In the genomic region with DNA sequence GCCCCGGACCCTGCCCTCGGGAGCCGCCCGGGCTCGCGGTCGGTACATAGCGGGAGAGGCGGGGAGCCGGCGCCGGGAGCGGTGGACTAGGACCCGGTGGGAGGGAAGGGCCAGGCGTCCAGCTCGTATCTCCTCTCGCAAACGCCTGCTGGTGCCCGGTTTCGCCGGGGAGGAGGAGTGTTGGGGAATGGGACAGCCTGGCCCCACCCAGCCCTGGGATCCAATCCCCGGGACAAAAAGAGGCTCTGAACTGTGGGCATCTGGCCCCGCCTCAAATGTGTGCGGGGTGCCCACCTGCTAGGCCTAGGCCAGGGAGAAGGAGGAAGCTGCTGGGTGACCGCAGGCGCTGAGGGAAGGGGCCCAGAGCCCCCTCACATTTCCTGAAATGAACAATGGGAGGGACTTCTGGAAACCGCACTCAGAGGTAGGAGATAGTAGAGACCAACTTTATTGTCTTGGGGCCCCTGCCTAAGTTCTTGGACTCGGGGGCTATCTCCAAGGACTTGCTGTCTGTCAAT, we compare ENCODE assay signal across 10 cellular contexts. TPM values are rescaled to one million over a fixed set of nuclear protein-coding genes. Genes with fewer than 3 reads are reported as not detected.
A peak's percentile ranks its signal among the peaks of the same experiment; 100 is the strongest.
DNase-seq lines count a peak whose midpoint lies in the region; ATAC-seq and TF ChIP-seq lines count a peak whose summit lies in the region.
"Had no signal": no experiment of that assay in that cellular context is flagged by ENCODE, and none has a peak within 500 bp of the region (broad histone marks: within the 10 kb centered on the region; RNA-seq: fewer than 3 reads in every experiment).

Gene KCNK17, minus strand, starts transcription at position 147 of the 518 bp plus-strand sequence. Its CDS starts 99 bp downstream, at position 48.

- no peak for TF ChIP-seq CTCF in right atrium auricular region (IDR thresholded peaks at IDR 0.05)
- no peak for TF ChIP-seq CTCF in psoas muscle (IDR thresholded peaks at IDR 0.05)

- H3K27ac ChIP-seq in KOPT-K1 (ENCODE audit: low read depth, low read length, poor library complexity, severe bottlenecking) (peak within 1 kb of the TSS; percentile 63), right atrium auricular region (peak within 1 kb of the TSS in 1 of 2 donors; percentile 31), psoas muscle (no peak within 1 kb of the TSS)
- H3K27ac ChIP-seq: KMS-11 had no signal

- DNase-seq in GDM1 (lab: John Stamatoyannopoulos, UW) (peak; percentile 91), right atrium auricular region (ENCODE audit: low spot score) (no peak), psoas muscle (no peak), left colon (no peak), GM19238 (ENCODE audit: insufficient read length, low spot score) (no peak)
- DNase-seq: foreskin fibroblast had no signal

- ATAC-seq in psoas muscle: peak in 1 of 4 donors; percentile 9
- no peak for ATAC-seq in HG02981 (IDR thresholded peaks at IDR 0.05; ENCODE audit: unreplicated experiment)
- ATAC-seq in left colon: no peak

- peaks cover 4 to 17% of the 10 kb centered on the region in 2 donors for H3K27me3 ChIP-seq in right atrium auricular region
- peaks cover 0 to 44% (median 0%) of the 10 kb centered on the region in 3 donors for H3K27me3 ChIP-seq in psoas muscle (ENCODE audit: insufficient read depth in 3 of 3, low read length in 2 of 3)

- H3K36me3 ChIP-seq in KOPT-K1 (ENCODE audit: insufficient read depth, low read length) (no peaks in the 10 kb centered on the region), right atrium auricular region (no peaks in the 10 kb centered on the region), psoas muscle (ENCODE audit: insufficient read depth in 1 of 2, low read depth in 1 of 2) (no peaks in the 10 kb centered on the region)

- 28 to 35% (median 32%) methylated on average over 17 to 28 of the region's 28 CpGs for WGBS in psoas muscle, 3 donors

- H3K4me3 ChIP-seq in right atrium auricular region (peak within 1 kb of the TSS; percentile 29 to 47), psoas muscle (peak within 1 kb of the TSS; percentile 49)

- H3K4me1 ChIP-seq in right atrium auricular region: peaks cover 0 to 18% of the 10 kb centered on the region in 2 donors
- H3K4me1 ChIP-seq in psoas muscle: peaks cover 12% of the 10 kb centered on the region

- no peaks in the 10 kb centered on the region for H3K9me3 ChIP-seq in KOPT-K1 (ENCODE audit: insufficient read depth, low read length, poor library complexity, severe bottlenecking)
- H3K9me3 ChIP-seq in right atrium auricular region: no peaks in the 10 kb centered on the region
- H3K9me3 ChIP-seq in psoas muscle: no peaks in the 10 kb centered on the region

- intact Hi-C loops in psoas muscle (cut with DNase I): loop anchor here in 1 of 2 donors (5.0 kb wide), 1 partner anchor 227 kb away; no protein-coding TSS in a partner anchor
- intact Hi-C loops in left colon (cut with DNase I, micrococcal nuclease): no loop called here

RNA-seq across cellular contexts. Expression of gene KCNK17, which starts in this region (rescaled TPM):
- 1 to 10 TPM in 1 of 2 donors, under 1 TPM in 1; 0.98 to 1.3 TPM for total RNA-seq in right atrium auricular region
- not detected for total RNA-seq in psoas muscle
- polyA plus RNA-seq in psoas muscle: under 1 TPM in 1 of 3 donors, not detected in 2; 0.04 TPM
- under 1 TPM; 0.14 to 0.18 TPM for total RNA-seq in left colon
- total RNA-seq: OCI-LY7 had no signal
